Comparison of ENCODE assay signal across 10 cellular contexts in the genomic region with DNA sequence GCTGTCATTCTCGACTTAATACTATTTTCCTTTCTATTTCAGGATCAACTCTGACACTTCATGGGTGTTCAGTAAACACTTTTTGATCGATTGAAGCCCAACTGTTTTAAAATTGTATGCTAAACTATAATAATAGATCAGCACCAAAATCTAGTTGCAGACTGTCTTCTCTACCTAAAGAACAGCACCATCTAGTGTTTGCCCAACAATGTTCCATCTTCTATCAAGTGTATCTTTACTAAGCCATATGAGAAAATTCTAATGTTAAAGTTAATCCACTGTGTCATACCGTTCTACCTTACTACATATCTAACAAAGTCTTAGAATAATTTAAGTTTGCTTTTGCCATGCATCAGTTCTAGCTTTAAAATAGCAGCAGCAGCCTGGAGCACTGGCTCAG.
A peak's percentile ranks its signal among the peaks of the same experiment; 100 is the strongest.
DNase-seq lines count a peak whose midpoint lies in the region; ATAC-seq and FAIRE-seq lines count a peak whose summit lies in the region.
"Had no signal": no experiment of that assay in that cellular context is flagged by ENCODE, and none has a peak within 500 bp of the region (broad histone marks: within the 10 kb centered on the region; RNA-seq: fewer than 3 reads in every experiment).

No MANE protein-coding gene starts in this region.

- H3K4me3 Mint-ChIP-seq in activated T-cell treated with anti-CD3 and anti-CD28 coated beads, Interleukin-2, amount 50 U/mL, for 24 hours = no peak overlapping the region
- H3K4me3 Mint-ChIP-seq: T-helper 1 cell treated with Interleukin-12 subunit alpha and Interleukin-12 subunit beta and Interleukin-4 antibody, amounts not matched to agents 30 μg/mL and 1 μg/mL, for 36 hours had no signal

- H3K9me3 ChIP-seq in aorta (ENCODE audit: control insufficient read depth, low read length) = no peaks in the 10 kb centered on the region

- H3K27me3 ChIP-seq in aorta (ENCODE audit: control insufficient read depth in 1 of 2, insufficient read depth in 2 of 2, low read length in 1 of 2) = no peaks in the 10 kb centered on the region

- WGBS in aorta, 2 donors = 1 to 6% methylated on average over 3 of the region's 3 CpGs

- no peak for ATAC-seq in aorta (ENCODE audit: low FRiP score)
- ATAC-seq in GM21717 (IDR thresholded peaks at IDR 0.05; ENCODE audit: unreplicated experiment) = no peak

- DNase-seq in M059J (ENCODE audit: low read depth) = peak; percentile 46
- DNase-seq in SW480 (ENCODE audit: low spot score) = peak; percentile 58
- peak; percentile 14 for DNase-seq in iPS-NIHi11 (ENCODE audit: low spot score)
- DNase-seq in aorta = no peak
- DNase-seq in activated T-cell treated with anti-CD3 and anti-CD28 coated beads, Interleukin-2, amount 50 U/mL, for 24 hours = no peak
- DNase-seq in NK-92 (lab: John Stamatoyannopoulos, UW; ENCODE audit: unreplicated experiment) = no peak

- no peaks in the 10 kb centered on the region for H3K36me3 Mint-ChIP-seq in activated T-cell treated with anti-CD3 and anti-CD28 coated beads, Interleukin-2, amount 50 U/mL, for 24 hours (ENCODE audit: low read depth)

- H3K4me3 ChIP-seq in aorta (ENCODE audit: low read length in 2 of 2) = no peak overlapping the region

- peaks cover 7% of the 10 kb centered on the region for H3K9me3 Mint-ChIP-seq in activated T-cell treated with anti-CD3 and anti-CD28 coated beads, Interleukin-2, amount 50 U/mL, for 24 hours
- H3K9me3 Mint-ChIP-seq: T-helper 1 cell treated with Interleukin-12 subunit alpha and Interleukin-12 subunit beta and Interleukin-4 antibody, amounts not matched to agents 30 μg/mL and 1 μg/mL, for 36 hours had no signal

- H3K27ac ChIP-seq in aorta (ENCODE audit: low read depth in 1 of 2, low read length in 2 of 2) = no peak overlapping the region
- H3K27ac ChIP-seq: parathyroid adenoma had no signal

- intact Hi-C loops in aorta (cut with DNase I) = no loop called here

- H3K27ac Mint-ChIP-seq in activated T-cell treated with anti-CD3 and anti-CD28 coated beads, Interleukin-2, amount 50 U/mL, for 24 hours = no peak overlapping the region
- H3K27ac Mint-ChIP-seq: T-helper 1 cell treated with Interleukin-12 subunit alpha and Interleukin-12 subunit beta and Interleukin-4 antibody, amounts not matched to agents 30 μg/mL and 1 μg/mL, for 36 hours had no signal

- H3K36me3 ChIP-seq in aorta (ENCODE audit: control insufficient read depth in 1 of 2, insufficient read depth in 2 of 2, low read length in 1 of 2) = no peaks in the 10 kb centered on the region

- peak; percentile 82 for FAIRE-seq in G401.6 (lab: Jason Lieb, UNC)

- peaks cover 20% of the 10 kb centered on the region for H3K27me3 Mint-ChIP-seq in activated T-cell treated with anti-CD3 and anti-CD28 coated beads, Interleukin-2, amount 50 U/mL, for 24 hours

- no peaks in the 10 kb centered on the region for H3K4me1 ChIP-seq in aorta (ENCODE audit: control insufficient read depth in 1 of 2, insufficient read depth in 2 of 2, low read length in 2 of 2)
- H3K4me1 ChIP-seq: parathyroid adenoma had no signal

- H3K4me1 Mint-ChIP-seq in activated T-cell treated with anti-CD3 and anti-CD28 coated beads, Interleukin-2, amount 50 U/mL, for 24 hours (ENCODE audit: low read depth) = no peaks in the 10 kb centered on the region

Comparison
In these comparisons a context has a peak if more than half of its experiments do, and no peak if none do; other contexts are left out.
1. DNase-seq: peak in M059J (single experiment), SW480 (single experiment) and iPS-NIHi11 (single experiment); none in aorta (0 of 2), activated T-cell treated with anti-CD3 and anti-CD28 coated beads, Interleukin-2, amount 50 U/mL, for 24 hours (single experiment) and NK-92 (single experiment).